13 cellular contexts compared by ENCODE assay signal in the genomic region with DNA sequence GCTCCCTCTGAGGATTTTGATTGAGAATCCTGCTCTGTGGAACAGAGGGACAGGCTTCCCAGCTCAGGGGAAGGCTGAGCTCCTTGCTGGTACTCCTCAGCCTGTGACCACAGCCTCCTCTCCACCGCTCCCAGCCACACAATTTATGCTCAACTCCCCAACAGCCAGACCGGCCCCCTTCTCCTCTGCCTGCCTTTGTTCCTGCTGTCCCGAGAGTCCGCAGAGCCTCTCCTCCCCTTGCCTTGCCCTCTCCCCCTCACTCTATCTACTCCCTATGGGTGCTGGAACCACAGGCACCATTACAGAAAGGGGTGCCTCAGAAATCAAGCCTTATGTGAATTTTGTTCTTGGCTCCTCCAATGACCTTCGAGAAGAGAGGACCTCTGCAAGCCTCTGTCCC.
"Had no signal": no experiment of that assay in that cellular context is flagged by ENCODE, and none has a peak within 500 bp of the region (broad histone marks: within the 10 kb centered on the region; RNA-seq: fewer than 3 reads in every experiment).

No MANE protein-coding gene starts in this region.

- H3K9me3 Mint-ChIP-seq: nephron progenitor cell; stimulated activated naive CD8-positive, alpha-beta T cell treated with anti-CD3 and anti-CD28 coated beads, Interleukin-15, Interleukin-2, amounts not matched to agents 100 ng/mL and 50 ng/mL, for 24 hours had no signal

- ATAC-seq: naive thymus-derived CD4-positive, alpha-beta T cell; psoas muscle had no signal

- H3K4me3 Mint-ChIP-seq: naive thymus-derived CD4-positive, alpha-beta T cell; nephron progenitor cell; stimulated activated naive CD8-positive, alpha-beta T cell treated with anti-CD3 and anti-CD28 coated beads, Interleukin-15, Interleukin-2, amounts not matched to agents 100 ng/mL and 50 ng/mL, for 24 hours had no signal

- DNase-seq: cerebellar nuclear complex; effector CD4-positive, alpha-beta T cell; foreskin melanocyte; kidney glomerular epithelial cell; mesendoderm; naive thymus-derived CD4-positive, alpha-beta T cell; nephron progenitor cell; psoas muscle; retina; small intestine; stimulated activated CD4-positive, alpha-beta T cell treated with anti-CD3 and anti-CD28 coated beads, Interleukin-2, amount 100 ng/mL, for 48 hours; testis had no signal

- H3K27me3 Mint-ChIP-seq: naive thymus-derived CD4-positive, alpha-beta T cell; stimulated activated naive CD8-positive, alpha-beta T cell treated with anti-CD3 and anti-CD28 coated beads, Interleukin-15, Interleukin-2, amounts not matched to agents 100 ng/mL and 50 ng/mL, for 24 hours had no signal

- H3K27ac Mint-ChIP-seq: stimulated activated naive CD8-positive, alpha-beta T cell treated with anti-CD3 and anti-CD28 coated beads, Interleukin-15, Interleukin-2, amounts not matched to agents 100 ng/mL and 50 ng/mL, for 24 hours had no signal
